Comparison of ENCODE assay signal across 23 cellular contexts in genomic region chr2:206433201-206433600, GRCh38. TPM values are rescaled to one million over a fixed set of nuclear protein-coding genes. Genes with fewer than 3 reads are reported as not detected.
A peak's percentile ranks its signal among the peaks of the same experiment; 100 is the strongest.
DNase-seq lines count a peak whose midpoint lies in the region; ATAC-seq, FAIRE-seq and TF ChIP-seq lines count a peak whose summit lies in the region.
"Had no signal": no experiment of that assay in that cellular context is flagged by ENCODE, and none has a peak within 500 bp of the region (broad histone marks: within the 10 kb centered on the region; RNA-seq: fewer than 3 reads in every experiment).

No MANE protein-coding gene starts in this region.

- intact Hi-C loops in right cardiac atrium (cut with DNase I), result no loop called here

- DNase-seq in DMS 273 (lab: John Stamatoyannopoulos, UW; ENCODE audit: unreplicated experiment) (peak; percentile 52), DMS 273 treated with DMSO at 0.1 percent for 48 hours (lab: John Stamatoyannopoulos, UW) (no peak), D721Med (ENCODE audit: insufficient read length, low spot score) (no peak), right cardiac atrium (no peak)
- DNase-seq: AML-193; Caco-2; Calu3; CD4-positive, alpha-beta T cell; CD8-positive, alpha-beta T cell; DMS153; DMS53; DMS79; DND-41; EL; GDM1 had no signal

- H3K27ac ChIP-seq in right cardiac atrium (ENCODE audit: low read length), result no peak overlapping the region
- H3K27ac ChIP-seq: 22Rv1; A549; BLaER1 treated with 17β-estradiol and CSF1 and Interleukin-3, amounts not matched to agents 10 nM and 100 nM; C4-2B had no signal

- no peak overlapping the region for H3K4me3 ChIP-seq in right cardiac atrium (ENCODE audit: low read length)
- H3K4me3 ChIP-seq: A549; BLaER1 treated with 17β-estradiol and CSF1 and Interleukin-3, amounts not matched to agents 10 nM and 100 nM; GM12878 had no signal

- no peaks in the 10 kb centered on the region for H3K4me1 ChIP-seq in right cardiac atrium (ENCODE audit: control insufficient read depth, insufficient read depth, low read length)
- H3K4me1 ChIP-seq: A549; BLaER1 treated with 17β-estradiol and CSF1 and Interleukin-3, amounts not matched to agents 10 nM and 100 nM; Caco-2 had no signal

- H3K9me3 ChIP-seq in right cardiac atrium (ENCODE audit: control insufficient read depth, low read length), result no peaks in the 10 kb centered on the region
- H3K9me3 ChIP-seq: A549; BLaER1 treated with 17β-estradiol and CSF1 and Interleukin-3, amounts not matched to agents 10 nM and 100 nM; Caco-2 had no signal

- H3K27me3 ChIP-seq in right cardiac atrium (ENCODE audit: control insufficient read depth, insufficient read depth), result no peaks in the 10 kb centered on the region
- H3K27me3 ChIP-seq: BLaER1 treated with 17β-estradiol and CSF1 and Interleukin-3, amounts not matched to agents 10 nM and 100 nM had no signal

- peak; percentile 75 for FAIRE-seq in D721Med (lab: Jason Lieb, UNC)
- FAIRE-seq: A549, GM12878, GM12892, GM18507 had no signal

- ATAC-seq in SK-N-SH treated with all-trans-retinoic acid at 6 μM for 48 hours (no peak), right cardiac atrium (no peak)
- ATAC-seq: A549; CD8-positive, alpha-beta T cell had no signal

- TF ChIP-seq CTCF in D721Med (IDR thresholded peaks at IDR 0.05; ENCODE audit: insufficient read depth, missing control alignments), result no peak

TF ChIP-seq in SK-N-SH treated with all-trans-retinoic acid at 6 μM for 48 hours, 23 proteins besides CTCF, POLR2A, EP300 and RAD21:
- TF ChIP-seq TSHZ2 (CRISPR knock-in tag; IDR thresholded peaks at IDR 0.05) (no peak), CSRNP3 (CRISPR knock-in tag; IDR thresholded peaks at IDR 0.05) (no peak), TCF4 (CRISPR knock-in tag; IDR thresholded peaks at IDR 0.05; ENCODE audit: borderline replicate concordance) (peak; percentile 68)

RNA-seq across cellular contexts. Expression of gene ADAM23, which starts 10.1 kb away (rescaled TPM):
- total RNA-seq in right cardiac atrium, result 10 to 100 TPM; 34.9 to 56.0 (median 42.2) TPM
- polyA plus RNA-seq in right cardiac atrium, result 17.0 TPM
